11 cellular contexts compared by ENCODE assay signal in the genomic region with DNA sequence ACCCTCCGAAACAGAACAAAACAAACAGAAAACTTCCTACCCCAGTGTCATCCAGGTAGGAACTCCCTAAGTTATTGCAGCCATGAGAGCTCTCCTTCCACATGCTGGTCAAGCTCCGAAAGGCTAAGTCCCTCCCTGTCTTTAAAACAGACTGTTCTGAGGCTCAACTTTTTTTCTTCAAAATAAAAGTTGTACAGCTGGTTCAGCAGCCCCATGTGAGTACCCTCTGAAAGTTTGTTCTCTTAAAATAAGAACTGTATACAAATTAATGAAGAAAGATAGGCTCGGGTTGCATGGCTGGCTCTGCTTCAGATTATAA. TPM values are rescaled to one million over a fixed set of nuclear protein-coding genes. Genes with fewer than 3 reads are reported as not detected.
DNase-seq lines count a peak whose midpoint lies in the region; ATAC-seq and TF ChIP-seq lines count a peak whose summit lies in the region.
"Had no signal": no experiment of that assay in that cellular context is flagged by ENCODE, and none has a peak within 500 bp of the region (broad histone marks: within the 10 kb centered on the region; RNA-seq: fewer than 3 reads in every experiment).

A gene (minus strand): TSS at position 122 of the 319 bp plus-strand sequence.

- peaks cover 3% of the 10 kb centered on the region for H3K9me3 Mint-ChIP-seq in nephron progenitor cell
- peaks cover 2% of the 10 kb centered on the region for H3K9me3 Mint-ChIP-seq in activated T-helper 1 cell treated with anti-CD3 and anti-CD28 coated beads, Interleukin-12 subunit alpha, Interleukin-12 subunit beta, Interleukin-2, Interleukin-4 antibody, amounts not matched to agents 30 ng/mL and 10 ng/mL and 1 ng/mL, durations not matched to agents 14 hours and 24 hours and 36 hours

- H3K4me3 Mint-ChIP-seq in nephron progenitor cell, result no peak within 1 kb of the TSS
- H3K4me3 Mint-ChIP-seq in activated T-helper 1 cell treated with anti-CD3 and anti-CD28 coated beads, Interleukin-12 subunit alpha, Interleukin-12 subunit beta, Interleukin-2, Interleukin-4 antibody, amounts not matched to agents 30 ng/mL and 10 ng/mL and 1 ng/mL, durations not matched to agents 14 hours and 24 hours and 36 hours, result no peak within 1 kb of the TSS
- H3K4me3 Mint-ChIP-seq: activated T-cell treated with anti-CD3 and anti-CD28 coated beads, Interleukin-2, amount 50 U/mL, for 4 hours had no signal

- 16 to 20% methylated on average over 3 of the region's 3 CpGs for WGBS in transverse colon (ENCODE audit: low coverage in 1 of 2), 2 donors

- peaks cover 0 to 15% (median 0%) of the 10 kb centered on the region in 4 donors for H3K4me1 ChIP-seq in transverse colon

- intact Hi-C loops in transverse colon (cut with DNase I; ENCODE audit: low total_unique reads), result no loop called here
- intact Hi-C loops in activated T-helper 1 cell treated with anti-CD3 and anti-CD28 coated beads, Interleukin-12 subunit alpha, Interleukin-12 subunit beta, Interleukin-2, Interleukin-4 antibody, amounts not matched to agents 30 ng/mL and 10 ng/mL and 1 ng/mL, durations not matched to agents 14 hours and 24 hours and 36 hours (cut with micrococcal nuclease), result no loop called here

- no peak for TF ChIP-seq POLR2A in transverse colon (IDR thresholded peaks at IDR 0.05)

- H3K4me1 Mint-ChIP-seq in nephron progenitor cell, result peaks cover 15% of the 10 kb centered on the region
- no peaks in the 10 kb centered on the region for H3K4me1 Mint-ChIP-seq in activated T-helper 1 cell treated with anti-CD3 and anti-CD28 coated beads, Interleukin-12 subunit alpha, Interleukin-12 subunit beta, Interleukin-2, Interleukin-4 antibody, amounts not matched to agents 30 ng/mL and 10 ng/mL and 1 ng/mL, durations not matched to agents 14 hours and 24 hours and 36 hours (ENCODE audit: low read depth)

- no peak for ATAC-seq in stimulated activated naive CD8-positive, alpha-beta T cell treated with anti-CD3 and anti-CD28 coated beads, Interleukin-15, Interleukin-2, amounts not matched to agents 100 U/mL and 50 U/mL, for 24 hours
- ATAC-seq: activated T-cell treated with anti-CD3 and anti-CD28 coated beads, Interleukin-2, amount 50 U/mL, for 4 hours had no signal

- DNase-seq in SK-N-MC (ENCODE audit: low read depth, low spot score) (no peak), fibroblast of the aortic adventitia (ENCODE audit: low read depth) (peak; percentile 18), nephron progenitor cell (no peak), transverse colon (peak; percentile 6), NCI-H748 (lab: John Stamatoyannopoulos, UW; ENCODE audit: unreplicated experiment) (no peak)
- DNase-seq in stimulated activated naive CD8-positive, alpha-beta T cell treated with anti-CD3 and anti-CD28 coated beads, Interleukin-15, Interleukin-2, amounts not matched to agents 100 U/mL and 50 U/mL, for 24 hours, result no peak
- DNase-seq in activated T-helper 1 cell treated with anti-CD3 and anti-CD28 coated beads, Interleukin-12 subunit alpha, Interleukin-12 subunit beta, Interleukin-2, Interleukin-4 antibody, amounts not matched to agents 30 ng/mL and 10 ng/mL and 1 ng/mL, durations not matched to agents 14 hours and 24 hours and 36 hours (ENCODE audit: low spot score), result no peak
- DNase-seq: activated T-cell treated with anti-CD3 and anti-CD28 coated beads, Interleukin-2, amount 50 U/mL, for 4 hours; central memory CD4-positive, alpha-beta T cell; NCI-H1417 had no signal

- H3K9me3 ChIP-seq in SK-N-MC (ENCODE audit: low read depth, low read length) (no peaks in the 10 kb centered on the region), transverse colon (no peaks in the 10 kb centered on the region)

- TF ChIP-seq CTCF in fibroblast of the aortic adventitia (IDR thresholded peaks at IDR 0.05; ENCODE audit: insufficient read depth, low read length) (no peak), nephron progenitor cell (IDR thresholded peaks at IDR 0.05) (no peak), transverse colon (IDR thresholded peaks at IDR 0.05) (no peak)

- no peaks in the 10 kb centered on the region for H3K36me3 ChIP-seq in SK-N-MC (ENCODE audit: insufficient read depth, low read length)
- H3K36me3 ChIP-seq in transverse colon, result no peaks in the 10 kb centered on the region

- H3K27ac ChIP-seq in SK-N-MC (no peak within 1 kb of the TSS), transverse colon (peak within 1 kb of the TSS; percentile 32 to 75 (median 68))
- H3K27ac ChIP-seq: VCaP had no signal

- H3K9ac ChIP-seq in SK-N-MC (ENCODE audit: insufficient read length), result peak within 1 kb of the TSS; percentile 28

- no peak for TF ChIP-seq EP300 in transverse colon (IDR thresholded peaks at IDR 0.05; ENCODE audit: low read depth)

- no peaks in the 10 kb centered on the region for H3K27me3 ChIP-seq in transverse colon

- H3K27me3 Mint-ChIP-seq in nephron progenitor cell (ENCODE audit: low read depth, poor library complexity), result no peaks in the 10 kb centered on the region
- H3K27me3 Mint-ChIP-seq in activated T-helper 1 cell treated with anti-CD3 and anti-CD28 coated beads, Interleukin-12 subunit alpha, Interleukin-12 subunit beta, Interleukin-2, Interleukin-4 antibody, amounts not matched to agents 30 ng/mL and 10 ng/mL and 1 ng/mL, durations not matched to agents 14 hours and 24 hours and 36 hours (ENCODE audit: insufficient read depth), result no peaks in the 10 kb centered on the region

- H3K4me3 ChIP-seq in SK-N-MC, result peak within 1 kb of the TSS; percentile 45
- peak within 1 kb of the TSS; percentile 29 for H3K4me3 ChIP-seq in fibroblast of the aortic adventitia (ENCODE audit: low read depth, low read length)
- H3K4me3 ChIP-seq in transverse colon, result peak within 1 kb of the TSS in 3 of 4 donors; percentile 13 to 37 (median 18)

- in situ Hi-C loops in transverse colon (cut with MboI; ENCODE audit: low pct_ligation_motif_present in 1 of 4, low pct_unique_long_range_greater_than_20kb in 1 of 4, low sequenced_read_pairs in 3 of 4), result no loop called here

- H3K36me3 Mint-ChIP-seq in nephron progenitor cell (ENCODE audit: low read depth), result no peaks in the 10 kb centered on the region
- no peaks in the 10 kb centered on the region for H3K36me3 Mint-ChIP-seq in activated T-helper 1 cell treated with anti-CD3 and anti-CD28 coated beads, Interleukin-12 subunit alpha, Interleukin-12 subunit beta, Interleukin-2, Interleukin-4 antibody, amounts not matched to agents 30 ng/mL and 10 ng/mL and 1 ng/mL, durations not matched to agents 14 hours and 24 hours and 36 hours (ENCODE audit: low read depth)

- H3K27ac Mint-ChIP-seq in nephron progenitor cell, result peak within 1 kb of the TSS; percentile 87
- H3K27ac Mint-ChIP-seq in activated T-helper 1 cell treated with anti-CD3 and anti-CD28 coated beads, Interleukin-12 subunit alpha, Interleukin-12 subunit beta, Interleukin-2, Interleukin-4 antibody, amounts not matched to agents 30 ng/mL and 10 ng/mL and 1 ng/mL, durations not matched to agents 14 hours and 24 hours and 36 hours, result no peak within 1 kb of the TSS

RNA-seq across cellular contexts. Expression of the gene that starts here (rescaled TPM):
- total RNA-seq in fibroblast of the aortic adventitia (ENCODE audit: low replicate concordance) (18.7 and 34.9 TPM in 2 replicates), transverse colon (1 to 10 TPM in 3 of 4 donors, under 1 TPM in 1; 0.75 to 8.1 (median 3.8) TPM)
- not detected in 2 replicates for total RNA-seq in activated T-helper 1 cell treated with anti-CD3 and anti-CD28 coated beads, Interleukin-12 subunit alpha, Interleukin-12 subunit beta, Interleukin-2, Interleukin-4 antibody, amounts not matched to agents 30 ng/mL and 10 ng/mL and 1 ng/mL, durations not matched to agents 14 hours and 24 hours and 36 hours
- total RNA-seq: activated T-cell treated with anti-CD3 and anti-CD28 coated beads, Interleukin-2, amount 50 U/mL, for 4 hours had no signal

Comparison
In these comparisons a context has a peak if more than half of its experiments do, and no peak if none do; other contexts are left out.
1. DNase-seq: peak in fibroblast of the aortic adventitia (single experiment) and transverse colon (single experiment); none in SK-N-MC (single experiment), nephron progenitor cell (single experiment), stimulated activated naive CD8-positive, alpha-beta T cell treated with anti-CD3 and anti-CD28 coated beads, Interleukin-15, Interleukin-2, amounts not matched to agents 100 U/mL and 50 U/mL, for 24 hours (single experiment), activated T-helper 1 cell treated with anti-CD3 and anti-CD28 coated beads, Interleukin-12 subunit alpha, Interleukin-12 subunit beta, Interleukin-2, Interleukin-4 antibody, amounts not matched to agents 30 ng/mL and 10 ng/mL and 1 ng/mL, durations not matched to agents 14 hours and 24 hours and 36 hours (single experiment) and NCI-H748 (single experiment).
2. Peak in every context shown above with its lines, with median percentiles within 50 percentile points of each other: H3K4me3 ChIP-seq.